ENCODE assay signal across 8 cellular contexts in genomic region chr1:243253211-243253926, GRCh38. TPM values are rescaled to one million over a fixed set of nuclear protein-coding genes. Genes with fewer than 3 reads are reported as not detected.
A peak's percentile ranks its signal among the peaks of the same experiment; 100 is the strongest.
DNase-seq lines count a peak whose midpoint lies in the region; TF ChIP-seq lines count a peak whose summit lies in the region.

No MANE protein-coding gene starts in this region.

- no peaks in the 10 kb centered on the region for H3K36me3 ChIP-seq in OCI-LY1 (ENCODE audit: insufficient read depth, low read length)
- H3K36me3 ChIP-seq in ectodermal cell (ENCODE audit: control insufficient read depth, insufficient read depth, low read length), result no peaks in the 10 kb centered on the region

- H3K9me3 ChIP-seq in OCI-LY1 (ENCODE audit: low read length) (no peaks in the 10 kb centered on the region), ectodermal cell (ENCODE audit: control insufficient read depth, low read length) (no peaks in the 10 kb centered on the region)

- H4K20me1 ChIP-seq in OCI-LY1 (ENCODE audit: insufficient read depth, low read length), result no peaks in the 10 kb centered on the region; the same call in 1 of the 2 replicates

- peaks cover 35% of the 10 kb centered on the region for H3K36me3 Mint-ChIP-seq in nephron progenitor cell (ENCODE audit: low read depth)

- H3K27me3 ChIP-seq in OCI-LY1 (ENCODE audit: insufficient read depth, low read length) (no peaks in the 10 kb centered on the region), ectodermal cell (ENCODE audit: control insufficient read depth, insufficient read depth, low read length, poor library complexity, severe bottlenecking) (no peaks in the 10 kb centered on the region)

- H3K27me3 Mint-ChIP-seq in nephron progenitor cell (ENCODE audit: low read depth, poor library complexity), result no peaks in the 10 kb centered on the region

- WGBS in ectodermal cell, 2 experiments, result 12 to 18% methylated on average over 4 to 8 of the region's 8 CpGs

- H3K79me2 ChIP-seq in OCI-LY1 (ENCODE audit: insufficient read depth, low read length), result peaks cover 78% of the 10 kb centered on the region

- peaks cover 45% of the 10 kb centered on the region for H3K4me1 ChIP-seq in OCI-LY1 (ENCODE audit: insufficient read depth, low read length, severe bottlenecking)
- H3K4me1 ChIP-seq in ectodermal cell (ENCODE audit: control insufficient read depth, insufficient read depth, low read length), result peaks cover 2% of the 10 kb centered on the region

- peak overlapping the region; percentile 100 for H3K4me3 Mint-ChIP-seq in nephron progenitor cell

- H3K9me3 Mint-ChIP-seq in nephron progenitor cell, result peaks cover 35% of the 10 kb centered on the region

- no peak overlapping the region for H2AFZ ChIP-seq in OCI-LY1 (ENCODE audit: low read length)

- DNase-seq in NCI-H1092 treated with DMSO at 0.1 percent for 48 hours (lab: John Stamatoyannopoulos, UW) (peak; percentile 34), NCI-H1092 (lab: John Stamatoyannopoulos, UW) (no peak), nephron progenitor cell (no peak), DMS153 (lab: John Stamatoyannopoulos, UW) (no peak)
- DNase-seq in activated CD4-positive, CD25-positive, alpha-beta regulatory T cell (lab: John Stamatoyannopoulos, UW), result no peak
- no peak for DNase-seq in NK-92 treated with Interleukin-12 subunit alpha and Interleukin-12 subunit beta, amount 100 ng/mL, for 24 hours (lab: John Stamatoyannopoulos, UW)

- no peaks in the 10 kb centered on the region for H3K9me2 ChIP-seq in OCI-LY1 (ENCODE audit: low read depth, low read length)

- peaks cover 26% of the 10 kb centered on the region for H3K4me1 Mint-ChIP-seq in nephron progenitor cell

- peak overlapping the region; percentile 3 for H3K27ac ChIP-seq in OCI-LY1 (ENCODE audit: low read depth, low read length, poor library complexity, severe bottlenecking)
- peak overlapping the region; percentile 9 for H3K27ac ChIP-seq in ectodermal cell (ENCODE audit: insufficient read depth, low read depth, low read length, poor library complexity, severe bottlenecking)

- no peaks in the 10 kb centered on the region for H3F3A ChIP-seq in OCI-LY1 (ENCODE audit: insufficient read depth, low read length)

- H3K4me2 ChIP-seq in OCI-LY1 (ENCODE audit: low read length), result peak overlapping the region; percentile 78

- H3K27ac Mint-ChIP-seq in nephron progenitor cell, result peak overlapping the region; percentile 73

- peak overlapping the region; percentile 98 for H3K4me3 ChIP-seq in OCI-LY1 (ENCODE audit: low read depth, low read length, poor library complexity, severe bottlenecking)
- peak overlapping the region; percentile 79 for H3K4me3 ChIP-seq in ectodermal cell (ENCODE audit: insufficient read depth, low read depth, low read length)

- TF ChIP-seq CTCF in OCI-LY1 (IDR thresholded peaks at IDR 0.05; ENCODE audit: low read length) (no peak), nephron progenitor cell (IDR thresholded peaks at IDR 0.05) (no peak)

- H3K9ac ChIP-seq in OCI-LY1 (ENCODE audit: low read length), result peak overlapping the region; percentile 94

RNA-seq across cellular contexts. Expression of gene CEP170, which starts 1.7 kb away (rescaled TPM):
- polyA plus RNA-seq in ectodermal cell (2013, experiment 1 of 4), result 72.0 TPM
- 87.2 TPM for polyA plus RNA-seq in ectodermal cell (2013, experiment 2 of 4)
- 63.3 TPM for polyA plus RNA-seq in ectodermal cell (2013, experiment 3 of 4)
- polyA plus RNA-seq in ectodermal cell (2013, experiment 4 of 4), result 71.1 TPM

RNA-seq across cellular contexts. Expression of gene SDCCAG8, which starts 2.5 kb away (rescaled TPM):
- polyA plus RNA-seq in ectodermal cell (2013, experiment 1 of 4), result 16.0 TPM
- 14.9 TPM for polyA plus RNA-seq in ectodermal cell (2013, experiment 2 of 4)
- 10.2 TPM for polyA plus RNA-seq in ectodermal cell (2013, experiment 3 of 4)
- polyA plus RNA-seq in ectodermal cell (2013, experiment 4 of 4), result 9.8 TPM
